ENCODE assay signal across 8 cellular contexts in the genomic region with DNA sequence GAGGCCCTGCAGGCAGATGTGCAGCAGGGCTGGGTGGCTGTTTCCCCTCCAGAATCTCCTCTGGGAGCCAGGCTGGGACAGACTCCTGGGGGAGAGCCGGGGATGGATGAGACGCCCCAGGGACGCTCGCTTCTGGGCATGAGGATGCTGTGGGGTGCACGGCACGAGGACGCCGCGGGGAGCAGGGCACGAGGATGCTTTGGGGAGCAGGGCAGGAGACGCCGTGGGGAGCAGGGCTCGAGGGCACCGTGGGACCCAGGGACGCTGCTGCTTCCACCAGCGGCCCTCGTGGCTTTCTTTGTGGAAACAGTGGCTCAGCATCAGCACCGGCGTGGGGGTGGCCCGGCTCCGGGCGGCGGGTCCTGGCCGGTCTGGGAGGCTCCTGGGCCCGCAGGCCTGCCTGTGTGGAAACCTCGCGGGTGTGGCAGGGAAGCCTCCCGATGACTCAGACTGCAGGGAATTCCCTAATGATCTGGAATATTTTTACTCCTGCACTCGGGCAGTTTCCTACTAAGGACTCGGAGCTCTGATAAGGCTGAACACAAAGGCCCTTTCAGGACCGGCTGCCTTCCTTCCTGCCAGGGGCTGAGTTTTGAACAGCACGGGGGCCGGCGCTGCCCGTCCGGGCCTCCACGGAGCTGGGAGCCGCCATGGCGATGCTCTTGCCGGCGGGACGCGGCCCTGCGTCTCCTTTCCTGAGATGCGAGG.
A peak's percentile ranks its signal among the peaks of the same experiment; 100 is the strongest.
DNase-seq lines count a peak whose midpoint lies in the region; ATAC-seq and TF ChIP-seq lines count a peak whose summit lies in the region.

No MANE protein-coding gene starts in this region.

- H3K4me1 ChIP-seq in liver (ENCODE audit: control insufficient read depth in 4 of 4, insufficient read depth in 4 of 4, low read length in 3 of 4): peaks cover 0 to 1% (median 0%) of the 10 kb centered on the region in 4 donors
- H3K4me1 ChIP-seq in tibial artery: peaks cover 6 to 30% (median 18%) of the 10 kb centered on the region in 4 donors

- no peak for TF ChIP-seq CTCF in liver (IDR thresholded peaks at IDR 0.05; ENCODE audit: low read depth, low read length, missing input control)
- no peak for TF ChIP-seq CTCF in tibial artery (IDR thresholded peaks at IDR 0.05)
- TF ChIP-seq CTCF in GM13977 (IDR thresholded peaks at IDR 0.05; ENCODE audit: extremely low read depth, insufficient read depth, missing control alignments): no peak

- H3K36me3 ChIP-seq in liver (ENCODE audit: control insufficient read depth in 4 of 4, insufficient read depth in 3 of 4, low read depth in 1 of 4, low read length in 3 of 4) (peaks cover 0 to 2% (median 2%) of the 10 kb centered on the region in 4 donors), tibial artery (peaks cover 15 to 64% (median 33%) of the 10 kb centered on the region in 3 donors)

- H3K27ac ChIP-seq in liver (ENCODE audit: low read depth in 1 of 2, low read length in 2 of 2): peak overlapping the region; percentile 3 to 25
- H3K27ac ChIP-seq in tibial artery: peak overlapping the region; percentile 14 to 38

- no peaks in the 10 kb centered on the region for H3K27me3 ChIP-seq in liver (ENCODE audit: control insufficient read depth in 4 of 4, insufficient read depth in 4 of 4, low read length in 3 of 4)
- H3K27me3 ChIP-seq in tibial artery: no peaks in the 10 kb centered on the region

- no peak overlapping the region for H3K4me3 ChIP-seq in liver (ENCODE audit: low read depth in 1 of 3, low read length in 3 of 3)
- peak overlapping the region in 1 of 2 donors; percentile 15 for H3K4me3 ChIP-seq in tibial artery

- WGBS in liver: 66% methylated on average over 45 of the region's 45 CpGs

- H3K9ac ChIP-seq in liver (ENCODE audit: low read depth in 1 of 2, low read length in 2 of 2): no peak overlapping the region

- ATAC-seq in HG03095 (IDR thresholded peaks at IDR 0.05; ENCODE audit: unreplicated experiment) (no peak), GM19397 (IDR thresholded peaks at IDR 0.05; ENCODE audit: unreplicated experiment) (no peak)

- H3K9me3 ChIP-seq in liver (ENCODE audit: control insufficient read depth in 4 of 4, low read length in 3 of 4) (no peaks in the 10 kb centered on the region), tibial artery (no peaks in the 10 kb centered on the region)

- DNase-seq in HT1080 (ENCODE audit: low read depth) (peak; percentile 86), dedifferentiated amniotic fluid mesenchymal stem cell (ENCODE audit: extremely low spot score) (peak; percentile 86), tibial artery (peak; percentile 78 to 86), GM13977 (ENCODE audit: low spot score) (no peak), NCI-H345 (lab: John Stamatoyannopoulos, UW) (no peak)

- intact Hi-C loops in tibial artery (cut with DNase I; ENCODE audit: low total_unique reads): no loop called here

- peak in 1 of 2 donors; percentile 27 for TF ChIP-seq RAD21 in liver (IDR thresholded peaks at IDR 0.05)

- in situ Hi-C loops in GM13977 (cut with MboI; ENCODE audit: low pct_unique_long_range_greater_than_20kb, low sequenced_read_pairs, unreplicated experiment): no loop called here

TF ChIP-seq in liver, 16 proteins besides CTCF, POLR2A, EP300 and RAD21:
- TF ChIP-seq FOXA2 (IDR thresholded peaks at IDR 0.05) (no peak), GABPA (IDR thresholded peaks at IDR 0.05 in 1 of 2, conservative IDR thresholded peaks at IDR 0.05 in 1 of 2) (no peak), ZBTB33 (IDR thresholded peaks at IDR 0.05) (no peak), HNF4A (conservative IDR thresholded peaks at IDR 0.05) (no peak), SP1 (IDR thresholded peaks at IDR 0.05) (peak; percentile 10), RXRA (IDR thresholded peaks at IDR 0.05) (no peak), JUND (IDR thresholded peaks at IDR 0.05) (peak; percentile 88 to 89), NR2F2 (IDR thresholded peaks at IDR 0.05) (peak; percentile 25), FOXA1 (IDR thresholded peaks at IDR 0.05) (no peak), HNF4G (IDR thresholded peaks at IDR 0.05) (no peak)
- TF ChIP-seq, protein P1, sequence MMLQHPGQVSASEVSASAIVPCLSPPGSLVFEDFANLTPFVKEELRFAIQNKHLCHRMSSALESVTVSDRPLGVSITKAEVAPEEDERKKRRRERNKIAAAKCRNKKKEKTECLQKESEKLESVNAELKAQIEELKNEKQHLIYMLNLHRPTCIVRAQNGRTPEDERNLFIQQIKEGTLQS (IDR thresholded peaks at IDR 0.05): no peak
- TF ChIP-seq, protein P2, sequence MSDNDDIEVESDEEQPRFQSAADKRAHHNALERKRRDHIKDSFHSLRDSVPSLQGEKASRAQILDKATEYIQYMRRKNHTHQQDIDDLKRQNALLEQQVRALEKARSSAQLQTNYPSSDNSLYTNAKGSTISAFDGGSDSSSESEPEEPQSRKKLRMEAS (IDR thresholded peaks at IDR 0.05): no peak
- TF ChIP-seq, protein P3, sequence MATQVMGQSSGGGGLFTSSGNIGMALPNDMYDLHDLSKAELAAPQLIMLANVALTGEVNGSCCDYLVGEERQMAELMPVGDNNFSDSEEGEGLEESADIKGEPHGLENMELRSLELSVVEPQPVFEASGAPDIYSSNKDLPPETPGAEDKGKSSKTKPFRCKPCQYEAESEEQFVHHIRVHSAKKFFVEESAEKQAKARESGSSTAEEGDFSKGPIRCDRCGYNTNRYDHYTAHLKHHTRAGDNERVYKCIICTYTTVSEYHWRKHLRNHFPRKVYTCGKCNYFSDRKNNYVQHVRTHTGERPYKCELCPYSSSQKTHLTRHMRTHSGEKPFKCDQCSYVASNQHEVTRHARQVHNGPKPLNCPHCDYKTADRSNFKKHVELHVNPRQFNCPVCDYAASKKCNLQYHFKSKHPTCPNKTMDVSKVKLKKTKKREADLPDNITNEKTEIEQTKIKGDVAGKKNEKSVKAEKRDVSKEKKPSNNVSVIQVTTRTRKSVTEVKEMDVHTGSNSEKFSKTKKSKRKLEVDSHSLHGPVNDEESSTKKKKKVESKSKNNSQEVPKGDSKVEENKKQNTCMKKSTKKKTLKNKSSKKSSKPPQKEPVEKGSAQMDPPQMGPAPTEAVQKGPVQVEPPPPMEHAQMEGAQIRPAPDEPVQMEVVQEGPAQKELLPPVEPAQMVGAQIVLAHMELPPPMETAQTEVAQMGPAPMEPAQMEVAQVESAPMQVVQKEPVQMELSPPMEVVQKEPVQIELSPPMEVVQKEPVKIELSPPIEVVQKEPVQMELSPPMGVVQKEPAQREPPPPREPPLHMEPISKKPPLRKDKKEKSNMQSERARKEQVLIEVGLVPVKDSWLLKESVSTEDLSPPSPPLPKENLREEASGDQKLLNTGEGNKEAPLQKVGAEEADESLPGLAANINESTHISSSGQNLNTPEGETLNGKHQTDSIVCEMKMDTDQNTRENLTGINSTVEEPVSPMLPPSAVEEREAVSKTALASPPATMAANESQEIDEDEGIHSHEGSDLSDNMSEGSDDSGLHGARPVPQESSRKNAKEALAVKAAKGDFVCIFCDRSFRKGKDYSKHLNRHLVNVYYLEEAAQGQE (IDR thresholded peaks at IDR 0.05): no peak
TF ChIP-seq in liver: peak in this region for 3.

Comparison
In these comparisons a context has a peak if more than half of its experiments do, and no peak if none do; other contexts are left out.
1. DNase-seq: peak in HT1080 (single experiment), dedifferentiated amniotic fluid mesenchymal stem cell (single experiment) and tibial artery (2 of 2); none in GM13977 (single experiment) and NCI-H345 (single experiment).